ENCODE assay signal across 17 cellular contexts in the genomic region with DNA sequence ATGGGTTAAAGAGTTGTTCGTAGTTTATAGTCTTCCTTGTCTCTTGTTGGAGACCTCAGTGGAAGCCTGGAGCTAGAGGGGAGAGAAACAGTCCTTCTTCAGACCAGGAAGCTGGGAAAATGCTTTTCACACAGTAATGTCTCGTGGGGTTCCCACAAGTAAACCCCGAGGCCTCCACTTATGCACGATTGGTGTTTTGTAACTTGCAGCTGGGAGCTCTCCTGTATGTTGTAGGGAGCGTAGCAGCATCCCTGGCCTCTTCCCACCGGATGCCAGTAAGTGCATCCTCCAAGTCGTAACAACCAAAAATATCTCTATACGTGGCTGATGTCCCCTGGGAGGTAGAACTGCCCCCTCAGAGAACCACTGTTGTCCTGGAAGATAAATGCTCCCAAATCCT.
"Had no signal": no experiment of that assay in that cellular context is flagged by ENCODE, and none has a peak within 500 bp of the region (broad histone marks: within the 10 kb centered on the region; RNA-seq: fewer than 3 reads in every experiment).

No MANE protein-coding gene starts in this region.

- H3K27ac Mint-ChIP-seq: activated naive CD8-positive, alpha-beta T cell; stimulated activated naive CD8-positive, alpha-beta T cell treated with anti-CD3 and anti-CD28 coated beads, Interleukin-15, Interleukin-2, amounts not matched to agents 100 ng/mL and 50 ng/mL, for 24 hours had no signal

- DNase-seq: activated CD4-positive, alpha-beta T cell treated with anti-CD3 and anti-CD28 coated beads, Interleukin-2, amount 50 U/mL, for 4 hours; activated CD4-positive, CD25-positive, alpha-beta regulatory T cell treated with anti-CD3 and anti-CD28 coated beads, Interleukin-2, amount 50 U/mL, for 72 hours; activated effector memory CD4-positive, alpha-beta T cell treated with anti-CD3 and anti-CD28 coated beads, Interleukin-2, amount 50 U/mL, for 16 hours; activated T-cell treated with anti-CD3 and anti-CD28 coated beads, Interleukin-2, amount 50 U/mL, for 4 hours; amygdala; body of pancreas; central memory CD4-positive, alpha-beta T cell; colonic mucosa; foreskin fibroblast; hypothalamus; mesendoderm; psoas muscle; upper lobe of right lung had no signal

- H3K27ac ChIP-seq: body of pancreas, colonic mucosa, psoas muscle, suprapubic skin, upper lobe of right lung had no signal

- H3K27me3 ChIP-seq: body of pancreas, colonic mucosa, suprapubic skin, upper lobe of right lung had no signal

- ATAC-seq: activated T-cell treated with anti-CD3 and anti-CD28 coated beads, Interleukin-2, amount 50 U/mL, for 4 hours; body of pancreas; psoas muscle; sciatic nerve; upper lobe of right lung had no signal

- H3K27me3 Mint-ChIP-seq: activated naive CD8-positive, alpha-beta T cell; stimulated activated naive CD8-positive, alpha-beta T cell treated with anti-CD3 and anti-CD28 coated beads, Interleukin-15, Interleukin-2, amounts not matched to agents 100 ng/mL and 50 ng/mL, for 24 hours had no signal

- H3K9me3 ChIP-seq: body of pancreas, colonic mucosa, psoas muscle, suprapubic skin, upper lobe of right lung had no signal

- H3K4me3 ChIP-seq: body of pancreas, colonic mucosa, psoas muscle, suprapubic skin, upper lobe of right lung had no signal

- H3K9me3 Mint-ChIP-seq: activated T-cell treated with anti-CD3 and anti-CD28 coated beads, Interleukin-2, amount 50 U/mL, for 4 hours; stimulated activated naive CD8-positive, alpha-beta T cell treated with anti-CD3 and anti-CD28 coated beads, Interleukin-15, Interleukin-2, amounts not matched to agents 100 ng/mL and 50 ng/mL, for 24 hours had no signal

- H3K36me3 ChIP-seq: colonic mucosa had no signal

- H3K4me3 Mint-ChIP-seq: activated T-cell treated with anti-CD3 and anti-CD28 coated beads, Interleukin-2, amount 50 U/mL, for 4 hours had no signal
